Comparison of ENCODE assay signal across 8 cellular contexts in genomic region chr3:183253961-183254815, GRCh38.
DNase-seq lines count a peak whose midpoint lies in the region; ATAC-seq and TF ChIP-seq lines count a peak whose summit lies in the region.

No MANE protein-coding gene starts in this region.

- CTCF ChIA-PET in RWPE1 (lab: Yijun Ruan, JAX): interaction anchor here (0.7 to 2.4 kb wide), 4 partner anchors 57 to 128 kb away, joined by 3 to 17 read pairs (median 5); no protein-coding TSS in a partner anchor

- H3K4me3 ChIP-seq in GM12875 (ENCODE audit: low read depth, low read length): peak overlapping the region; percentile 40
- peak overlapping the region; percentile 80 to 83 for H3K4me3 ChIP-seq in cardiac fibroblast (replicated peaks in 1 of 2; ENCODE audit: low read depth in 2 of 2, low read length in 2 of 2)

- TF ChIP-seq CTCF in 22Rv1 (IDR thresholded peaks at IDR 0.05): peak; percentile 15; the same call in 1 of the 2 replicates
- TF ChIP-seq CTCF in GM12875 (IDR thresholded peaks at IDR 0.05; ENCODE audit: borderline replicate concordance, insufficient read depth, low read depth, low read length): no peak
- no peak for TF ChIP-seq CTCF in RWPE1 (conservative IDR thresholded peaks at IDR 0.05; ENCODE audit: low read depth)
- TF ChIP-seq CTCF in cardiac fibroblast (IDR thresholded peaks at IDR 0.05; ENCODE audit: low read depth, low read length): no peak

- H3K27ac ChIP-seq in 22Rv1: no peak overlapping the region
- peak overlapping the region; percentile 96 for H3K27ac ChIP-seq in RWPE1
- peak overlapping the region; percentile 79 for H3K27ac ChIP-seq in layer of hippocampus (ENCODE audit: low read depth, low read length)

- no peak for ATAC-seq in HG03520 (IDR thresholded peaks at IDR 0.05; ENCODE audit: unreplicated experiment)

- DNase-seq in RWPE1 (ENCODE audit: low spot score) (no peak), cardiac fibroblast (ENCODE audit: low read depth in 2 of 2) (peak in 1 of 2 donors; percentile 50), GF-D8 (lab: John Stamatoyannopoulos, UW) (no peak)
- DNase-seq in stimulated activated CD8-positive, alpha-beta memory T cell treated with anti-CD3 and anti-CD28 coated beads, Interleukin-2, amount 100 ng/mL, for 48 hours (ENCODE audit: low read depth in 2 of 2): peak; percentile 12 to 14

- H3K27me3 ChIP-seq in layer of hippocampus (ENCODE audit: control insufficient read depth, insufficient read depth, low read length): no peaks in the 10 kb centered on the region

- POLR2A ChIA-PET in RWPE1 (lab: Yijun Ruan, JAX; ENCODE audit: low non-redundant PET): no interaction called here

Comparison
In these comparisons a context has a peak if more than half of its experiments do, and no peak if none do; other contexts are left out.
1. DNase-seq: peak in stimulated activated CD8-positive, alpha-beta memory T cell treated with anti-CD3 and anti-CD28 coated beads, Interleukin-2, amount 100 ng/mL, for 48 hours (2 of 2); none in RWPE1 (single experiment) and GF-D8 (single experiment).